In genomic region chr1:222898191-222898527, GRCh38 we compare ENCODE assay signal across 14 cellular contexts.
DNase-seq lines count a peak whose midpoint lies in the region; ATAC-seq and TF ChIP-seq lines count a peak whose summit lies in the region.
"Had no signal": no experiment of that assay in that cellular context is flagged by ENCODE, and none has a peak within 500 bp of the region (broad histone marks: within the 10 kb centered on the region; RNA-seq: fewer than 3 reads in every experiment).

No MANE protein-coding gene starts in this region.

- H3K9me3 ChIP-seq in heart right ventricle (peaks cover 0 to 3% (median 0%) of the 10 kb centered on the region in 11 donors), lower lobe of right lung (no peaks in the 10 kb centered on the region), upper lobe of right lung (no peaks in the 10 kb centered on the region)

- H3K36me3 Mint-ChIP-seq in activated naive CD8-positive, alpha-beta T cell treated with anti-CD3 and anti-CD28 coated beads, Interleukin-2, amount 10 ng/mL, durations not matched to agents 7 days and 5 days = no peaks in the 10 kb centered on the region

- intact Hi-C loops in heart right ventricle (cut with DNase I) = no loop called here
- intact Hi-C loops in cardiac septum (cut with DNase I) = no loop called here
- intact Hi-C loops in lower lobe of right lung (cut with DNase I) = no loop called here
- intact Hi-C loops in upper lobe of right lung (cut with DNase I) = no loop called here

- TF ChIP-seq CTCF in heart right ventricle (IDR thresholded peaks at IDR 0.05) = no peak
- no peak for TF ChIP-seq CTCF in lower lobe of right lung (IDR thresholded peaks at IDR 0.05)
- no peak for TF ChIP-seq CTCF in upper lobe of right lung (IDR thresholded peaks at IDR 0.05)

- H3K4me1 ChIP-seq in heart right ventricle (peaks cover 0 to 21% (median 6%) of the 10 kb centered on the region in 9 donors), lower lobe of right lung (no peaks in the 10 kb centered on the region), upper lobe of right lung (peaks cover 6% of the 10 kb centered on the region)
- H3K4me1 ChIP-seq: BLaER1 had no signal

- H3K36me3 ChIP-seq in heart right ventricle (no peaks in the 10 kb centered on the region), lower lobe of right lung (no peaks in the 10 kb centered on the region), upper lobe of right lung (no peaks in the 10 kb centered on the region)

- H3K4me1 Mint-ChIP-seq in activated naive CD8-positive, alpha-beta T cell treated with anti-CD3 and anti-CD28 coated beads, Interleukin-2, amount 10 ng/mL, durations not matched to agents 7 days and 5 days = peaks cover 10% of the 10 kb centered on the region

- POLR2A ChIA-PET in activated naive CD8-positive, alpha-beta T cell treated with anti-CD3 and anti-CD28 coated beads, Interleukin-2, amount 10 ng/mL, durations not matched to agents 7 days and 5 days (lab: Charles Lee) = no interaction called here

- no peaks in the 10 kb centered on the region for H3K27me3 Mint-ChIP-seq in activated naive CD8-positive, alpha-beta T cell treated with anti-CD3 and anti-CD28 coated beads, Interleukin-2, amount 10 ng/mL, durations not matched to agents 7 days and 5 days

- ATAC-seq in heart right ventricle (no peak), lower lobe of right lung (no peak), upper lobe of right lung (no peak), HG03196 (IDR thresholded peaks at IDR 0.05; ENCODE audit: unreplicated experiment) (no peak), HG03025 (IDR thresholded peaks at IDR 0.05; ENCODE audit: low FRiP score, unreplicated experiment) (no peak)
- no peak for ATAC-seq in activated naive CD8-positive, alpha-beta T cell treated with anti-CD3 and anti-CD28 coated beads, Interleukin-2, amount 10 ng/mL, durations not matched to agents 7 days and 5 days (ENCODE audit: low read depth)

- H3K9me3 Mint-ChIP-seq in activated naive CD8-positive, alpha-beta T cell treated with anti-CD3 and anti-CD28 coated beads, Interleukin-2, amount 10 ng/mL, durations not matched to agents 7 days and 5 days = no peaks in the 10 kb centered on the region

- peak overlapping the region; percentile 68 for H3K4me3 Mint-ChIP-seq in activated naive CD8-positive, alpha-beta T cell treated with anti-CD3 and anti-CD28 coated beads, Interleukin-2, amount 10 ng/mL, durations not matched to agents 7 days and 5 days

- H3K27ac Mint-ChIP-seq in activated naive CD8-positive, alpha-beta T cell treated with anti-CD3 and anti-CD28 coated beads, Interleukin-2, amount 10 ng/mL, durations not matched to agents 7 days and 5 days = peak overlapping the region; percentile 79

- peak overlapping the region in 8 of 10 donors; percentile 15 to 73 (median 44) for H3K27ac ChIP-seq in heart right ventricle
- H3K27ac ChIP-seq in lower lobe of right lung = peak overlapping the region; percentile 32
- peak overlapping the region; percentile 47 for H3K27ac ChIP-seq in upper lobe of right lung
- H3K27ac ChIP-seq: BLaER1, epithelial cell of prostate had no signal

- peak overlapping the region in 8 of 10 donors; percentile 2 to 44 (median 36) for H3K4me3 ChIP-seq in heart right ventricle
- H3K4me3 ChIP-seq in lower lobe of right lung = peak overlapping the region; percentile 17
- H3K4me3 ChIP-seq in upper lobe of right lung = peak overlapping the region; percentile 40
- H3K4me3 ChIP-seq: BLaER1 had no signal

- WGBS in heart right ventricle, 2 donors = 35 to 39% methylated on average over 1 of the region's 1 CpG

- DNase-seq in heart right ventricle = no peak
- DNase-seq in cardiac septum (ENCODE audit: low spot score) = no peak
- DNase-seq in activated naive CD8-positive, alpha-beta T cell treated with anti-CD3 and anti-CD28 coated beads, Interleukin-2, amount 10 ng/mL, durations not matched to agents 7 days and 5 days = no peak
- no peak for DNase-seq in lower lobe of right lung
- DNase-seq in upper lobe of right lung = no peak
- DNase-seq in hypothalamus (lab: John Stamatoyannopoulos, UW) = no peak
- DNase-seq: amniotic stem cell; left colon; NCI-H1694; stimulated activated CD8-positive, alpha-beta memory T cell treated with anti-CD3 and anti-CD28 coated beads, Interleukin-4, amount 100 ng/mL, for 48 hours had no signal

- H3K27me3 ChIP-seq in heart right ventricle (no peaks in the 10 kb centered on the region), lower lobe of right lung (ENCODE audit: low read depth) (no peaks in the 10 kb centered on the region), upper lobe of right lung (no peaks in the 10 kb centered on the region)
- H3K27me3 ChIP-seq: BLaER1 had no signal
